In genomic region chr10:104485632-104486031, GRCh38 we compare ENCODE assay signal across 21 cellular contexts.
DNase-seq lines count a peak whose midpoint lies in the region; ATAC-seq and TF ChIP-seq lines count a peak whose summit lies in the region.
"Had no signal": no experiment of that assay in that cellular context is flagged by ENCODE, and none has a peak within 500 bp of the region (broad histone marks: within the 10 kb centered on the region; RNA-seq: fewer than 3 reads in every experiment).

No MANE protein-coding gene starts in this region.

- peak; percentile 35 for TF ChIP-seq CTCF in DOHH2 (IDR thresholded peaks at IDR 0.05; ENCODE audit: low read depth, low read length, poor library complexity, severe bottlenecking)
- peak; percentile 23 for TF ChIP-seq CTCF in brain microvascular endothelial cell (IDR thresholded peaks at IDR 0.05; ENCODE audit: low read depth, low read length, missing control alignments)
- peak; percentile 12 for TF ChIP-seq CTCF in nephron progenitor cell (IDR thresholded peaks at IDR 0.05)

- DNase-seq in brain microvascular endothelial cell: no peak
- DNase-seq in nephron progenitor cell: no peak
- DNase-seq in Ammon's horn (ENCODE audit: low spot score): no peak
- no peak for DNase-seq in DMS153 (lab: John Stamatoyannopoulos, UW)
- no peak for DNase-seq in NCI-H2029 treated with DMSO at 0.1 percent for 48 hours (lab: John Stamatoyannopoulos, UW)
- no peak for DNase-seq in anterior cingulate cortex (lab: John Stamatoyannopoulos, UW)
- DNase-seq: activated B cell treated with CpG ODN at 0.5 μM for 24 hours; activated CD8-positive, alpha-beta memory T cell treated with anti-CD3 and anti-CD28 coated beads for 24 hours; effector memory CD8-positive, alpha-beta T cell; HCEC 1CT; left ventricle myocardium inferior; NCI-H226; tibial artery had no signal

- peak; percentile 44 for ATAC-seq in HG03175 (IDR thresholded peaks at IDR 0.05; ENCODE audit: unreplicated experiment)
- ATAC-seq: activated T-helper 17 cell treated with anti-CD3 and anti-CD28 coated beads, Interleukin-2, amount 50 U/mL, for 72 hours; effector memory CD8-positive, alpha-beta T cell; Right ventricle myocardium inferior; stimulated activated effector memory CD8-positive, alpha-beta T cell treated with anti-CD3 and anti-CD28 coated beads, Interleukin-12 subunit alpha, Interleukin-12 subunit beta, amount 100 ng/mL, for 72 hours had no signal

- H3K27me3 ChIP-seq in DOHH2 (ENCODE audit: control insufficient read depth, low read length): no peaks in the 10 kb centered on the region; the same call in 1 of the 2 replicates
- H3K27me3 ChIP-seq in brain microvascular endothelial cell (replicated peaks): no peaks in the 10 kb centered on the region
- H3K27me3 ChIP-seq: BLaER1 had no signal

- in situ Hi-C loops in brain microvascular endothelial cell (cut with HindIII; ENCODE audit: low pct_ligation_motif_present, low sequenced_read_pairs): no loop called here

- H3K4me3 ChIP-seq in DOHH2 (ENCODE audit: low read length) (no peak overlapping the region), brain microvascular endothelial cell (ENCODE audit: low read depth, low read length) (no peak overlapping the region)
- H3K4me3 ChIP-seq: BLaER1, left ventricle myocardium inferior, tibial artery had no signal

- no peak overlapping the region for H3K4me3 Mint-ChIP-seq in nephron progenitor cell
- H3K4me3 Mint-ChIP-seq: activated B cell treated with CpG ODN at 0.5 μM for 24 hours; activated T-helper 17 cell treated with anti-CD3 and anti-CD28 coated beads, Interleukin-2, amount 50 U/mL, for 72 hours; effector memory CD8-positive, alpha-beta T cell; stimulated activated effector memory CD8-positive, alpha-beta T cell treated with anti-CD3 and anti-CD28 coated beads, Interleukin-12 subunit alpha, Interleukin-12 subunit beta, amount 100 ng/mL, for 72 hours; T-helper 1 cell treated with Interleukin-12 subunit alpha and Interleukin-12 subunit beta and Interleukin-4 antibody, amounts not matched to agents 30 μg/mL and 1 μg/mL, for 36 hours had no signal

- H3K27me3 Mint-ChIP-seq in nephron progenitor cell (ENCODE audit: low read depth, poor library complexity): peaks cover 10% of the 10 kb centered on the region

- no peaks in the 10 kb centered on the region for H4K20me1 ChIP-seq in DOHH2 (ENCODE audit: control insufficient read depth, insufficient read depth, low read depth, low read length)
- H4K20me1 ChIP-seq: BLaER1 had no signal

- H3K9me3 ChIP-seq in DOHH2 (ENCODE audit: control insufficient read depth, insufficient read depth, low read length): no peaks in the 10 kb centered on the region
- H3K9me3 ChIP-seq: BLaER1, left ventricle myocardium inferior, tibial artery had no signal

- H3K27ac ChIP-seq in DOHH2 (ENCODE audit: low read depth, low read length): no peak overlapping the region
- no peak overlapping the region for H3K27ac ChIP-seq in brain microvascular endothelial cell
- H3K27ac ChIP-seq: BLaER1, left ventricle myocardium inferior, parathyroid adenoma, tibial artery had no signal

- no peaks in the 10 kb centered on the region for H3K36me3 Mint-ChIP-seq in nephron progenitor cell (ENCODE audit: low read depth)
- H3K36me3 Mint-ChIP-seq: stimulated activated effector memory CD8-positive, alpha-beta T cell treated with anti-CD3 and anti-CD28 coated beads, Interleukin-12 subunit alpha, Interleukin-12 subunit beta, amount 100 ng/mL, for 72 hours had no signal

- H3K4me2 ChIP-seq in DOHH2 (ENCODE audit: low read length): no peak overlapping the region
- H3K4me2 ChIP-seq: BLaER1 had no signal

- H3K9me2 ChIP-seq in DOHH2 (replicated peaks; ENCODE audit: control insufficient read depth, low read length): no peaks in the 10 kb centered on the region

- H3F3A ChIP-seq in DOHH2 (ENCODE audit: control insufficient read depth, insufficient read depth): no peaks in the 10 kb centered on the region

- H3K36me3 ChIP-seq in DOHH2 (ENCODE audit: control insufficient read depth, low read length) (no peaks in the 10 kb centered on the region), brain microvascular endothelial cell (replicated peaks) (no peaks in the 10 kb centered on the region)
- H3K36me3 ChIP-seq: BLaER1, left ventricle myocardium inferior, tibial artery had no signal

- no peaks in the 10 kb centered on the region for H3K4me1 ChIP-seq in DOHH2 (ENCODE audit: control insufficient read depth, low read length)
- H3K4me1 ChIP-seq: BLaER1, left ventricle myocardium inferior, parathyroid adenoma had no signal

- no peaks in the 10 kb centered on the region for H3K9me3 Mint-ChIP-seq in nephron progenitor cell
- H3K9me3 Mint-ChIP-seq: activated T-helper 17 cell treated with anti-CD3 and anti-CD28 coated beads, Interleukin-2, amount 50 U/mL, for 72 hours; stimulated activated effector memory CD8-positive, alpha-beta T cell treated with anti-CD3 and anti-CD28 coated beads, Interleukin-12 subunit alpha, Interleukin-12 subunit beta, amount 100 ng/mL, for 72 hours; T-helper 1 cell treated with Interleukin-12 subunit alpha and Interleukin-12 subunit beta and Interleukin-4 antibody, amounts not matched to agents 30 μg/mL and 1 μg/mL, for 36 hours had no signal

- H3K4me1 Mint-ChIP-seq in nephron progenitor cell: peaks cover 9% of the 10 kb centered on the region
- H3K4me1 Mint-ChIP-seq: activated B cell treated with CpG ODN at 0.5 μM for 24 hours; activated T-helper 17 cell treated with anti-CD3 and anti-CD28 coated beads, Interleukin-2, amount 50 U/mL, for 72 hours; stimulated activated effector memory CD8-positive, alpha-beta T cell treated with anti-CD3 and anti-CD28 coated beads, Interleukin-12 subunit alpha, Interleukin-12 subunit beta, amount 100 ng/mL, for 72 hours had no signal

- no peak overlapping the region for H3K27ac Mint-ChIP-seq in nephron progenitor cell
- H3K27ac Mint-ChIP-seq: activated B cell treated with CpG ODN at 0.5 μM for 24 hours; activated T-helper 17 cell treated with anti-CD3 and anti-CD28 coated beads, Interleukin-2, amount 50 U/mL, for 72 hours; effector memory CD8-positive, alpha-beta T cell; stimulated activated effector memory CD8-positive, alpha-beta T cell treated with anti-CD3 and anti-CD28 coated beads, Interleukin-12 subunit alpha, Interleukin-12 subunit beta, amount 100 ng/mL, for 72 hours; T-helper 1 cell treated with Interleukin-12 subunit alpha and Interleukin-12 subunit beta and Interleukin-4 antibody, amounts not matched to agents 30 μg/mL and 1 μg/mL, for 36 hours had no signal

- no peaks in the 10 kb centered on the region for H3K79me2 ChIP-seq in DOHH2 (ENCODE audit: control insufficient read depth, low read length)
- H3K79me2 ChIP-seq: parathyroid adenoma had no signal
